Comparison of ENCODE assay signal across 8 cellular contexts in the genomic region with DNA sequence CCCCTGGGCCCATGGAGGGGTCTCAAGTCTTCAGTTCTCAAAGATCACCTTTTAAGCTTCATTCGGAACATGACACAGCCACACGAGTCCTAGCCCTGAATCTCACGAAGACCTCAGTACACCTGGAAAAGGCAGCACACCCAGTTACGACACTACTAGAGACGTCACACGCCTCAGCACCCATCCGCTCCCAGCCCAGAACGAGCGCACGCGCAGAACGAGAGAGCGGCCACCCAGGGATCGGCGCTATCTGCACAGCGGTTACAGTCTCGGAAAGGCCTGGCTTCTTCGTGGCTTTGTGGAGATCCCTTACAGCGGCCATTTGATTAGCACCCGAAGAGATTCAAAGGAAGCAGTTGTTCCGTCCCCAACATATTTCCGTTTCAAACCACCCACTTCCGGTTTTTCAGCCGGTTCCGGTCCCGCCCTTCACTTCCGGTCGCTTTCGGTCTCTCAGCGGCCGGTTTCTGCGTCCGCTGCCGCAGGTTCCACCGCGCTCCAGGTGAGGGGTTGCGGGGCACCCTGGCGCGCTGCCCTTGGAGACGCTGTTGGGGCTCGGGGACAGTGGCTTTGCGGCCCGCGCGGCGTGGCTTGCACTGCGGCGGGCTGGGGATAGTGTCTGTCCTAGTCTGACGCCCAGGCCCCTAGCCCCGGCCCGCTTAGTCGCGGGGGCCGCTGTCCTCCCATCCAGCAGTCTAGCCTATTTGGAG. TPM values are rescaled to one million over a fixed set of nuclear protein-coding genes. Genes with fewer than 3 reads are reported as not detected.
DNase-seq lines count a peak whose midpoint lies in the region; ATAC-seq and TF ChIP-seq lines count a peak whose summit lies in the region.

A gene with protein sequence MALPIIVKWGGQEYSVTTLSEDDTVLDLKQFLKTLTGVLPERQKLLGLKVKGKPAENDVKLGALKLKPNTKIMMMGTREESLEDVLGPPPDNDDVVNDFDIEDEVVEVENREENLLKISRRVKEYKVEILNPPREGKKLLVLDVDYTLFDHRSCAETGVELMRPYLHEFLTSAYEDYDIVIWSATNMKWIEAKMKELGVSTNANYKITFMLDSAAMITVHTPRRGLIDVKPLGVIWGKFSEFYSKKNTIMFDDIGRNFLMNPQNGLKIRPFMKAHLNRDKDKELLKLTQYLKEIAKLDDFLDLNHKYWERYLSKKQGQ (plus strand): TSS at position 432 of the 710 bp plus-strand sequence. CDS start 5,626 bp downstream, outside the sequence.

- H3K36me3 ChIP-seq in Peyer's patch (no peaks in the 10 kb centered on the region), esophagus muscularis mucosa (no peaks in the 10 kb centered on the region), muscle layer of duodenum (ENCODE audit: control insufficient read depth in 1 of 2, insufficient read depth in 2 of 2, low read length in 2 of 2) (peaks cover 0 to 4% of the 10 kb centered on the region in 2 donors)

- H3K4me1 ChIP-seq in Peyer's patch, result peaks cover 0 to 8% (median 0%) of the 10 kb centered on the region in 4 donors
- H3K4me1 ChIP-seq in esophagus muscularis mucosa, result peaks cover 10 to 34% (median 23%) of the 10 kb centered on the region in 4 donors
- H3K4me1 ChIP-seq in muscle layer of duodenum (ENCODE audit: control insufficient read depth in 1 of 2, insufficient read depth in 2 of 2, low read length in 2 of 2), result peaks cover 9 to 10% of the 10 kb centered on the region in 2 donors

- TF ChIP-seq POLR2A in Peyer's patch (IDR thresholded peaks at IDR 0.05), result peak; percentile 25 to 36
- no peak for TF ChIP-seq POLR2A in esophagus muscularis mucosa (IDR thresholded peaks at IDR 0.05; ENCODE audit: low read depth)

- H3K9me3 ChIP-seq in Peyer's patch (no peaks in the 10 kb centered on the region), esophagus muscularis mucosa (no peaks in the 10 kb centered on the region), muscle layer of duodenum (ENCODE audit: control insufficient read depth in 1 of 2, low read length in 2 of 2) (no peaks in the 10 kb centered on the region)

- TF ChIP-seq EP300 in esophagus muscularis mucosa (IDR thresholded peaks at IDR 0.05), result no peak

- peak; percentile 61 for DNase-seq in DMS79 treated with DMSO at 0.1 percent for 48 hours (lab: John Stamatoyannopoulos, UW)
- peak; percentile 30 for DNase-seq in KG1 (lab: John Stamatoyannopoulos, UW)
- peak; percentile 73 to 92 (median 89) for DNase-seq in Peyer's patch
- DNase-seq in activated T-cell treated with anti-CD3 and anti-CD28 coated beads, Interleukin-2, amount 50 U/mL, for 48 hours, result peak; percentile 87 to 88
- DNase-seq in esophagus muscularis mucosa (ENCODE audit: extremely low spot score), result peak; percentile 94
- peak; percentile 58 to 67 for DNase-seq in stimulated activated CD8-positive, alpha-beta memory T cell treated with anti-CD3 and anti-CD28 coated beads, Interleukin-7, amount 100 ng/mL, for 4 hours (ENCODE audit: low read depth in 2 of 2)

- ATAC-seq in GM21737 (IDR thresholded peaks at IDR 0.05; ENCODE audit: unreplicated experiment), result peak; percentile 87

- H3K4me3 ChIP-seq in Peyer's patch (peak within 1 kb of the TSS; percentile 72 to 91 (median 84)), esophagus muscularis mucosa (peak within 1 kb of the TSS; percentile 79 to 98 (median 94)), muscle layer of duodenum (ENCODE audit: low read depth in 1 of 2, low read length in 2 of 2) (peak within 1 kb of the TSS; percentile 93 to 99)

- TF ChIP-seq CTCF in Peyer's patch (IDR thresholded peaks at IDR 0.05) (no peak), esophagus muscularis mucosa (IDR thresholded peaks at IDR 0.05) (no peak)

- intact Hi-C loops in esophagus muscularis mucosa (cut with DNase I), result loop anchor here (2.0 kb wide), 2 partner anchors 52 to 108 kb away; no protein-coding TSS in a partner anchor

- WGBS in esophagus muscularis mucosa, result 0% methylated on average over 11 of the region's 54 CpGs

- H3K27me3 ChIP-seq in Peyer's patch (no peaks in the 10 kb centered on the region), esophagus muscularis mucosa (no peaks in the 10 kb centered on the region), muscle layer of duodenum (ENCODE audit: low read depth, low read length) (no peaks in the 10 kb centered on the region)

- peak within 1 kb of the TSS; percentile 89 to 92 (median 90) for H3K27ac ChIP-seq in Peyer's patch
- H3K27ac ChIP-seq in esophagus muscularis mucosa (replicated peaks in 1 of 4), result peak within 1 kb of the TSS; percentile 86 to 93 (median 88)
- peak within 1 kb of the TSS; percentile 95 for H3K27ac ChIP-seq in muscle layer of duodenum (ENCODE audit: low read length)

RNA-seq across cellular contexts. Expression of the gene that starts here (rescaled TPM):
- total RNA-seq in Peyer's patch, result 10 to 100 TPM in 2 of 4 donors, 1 to 10 TPM in 2; 8.2 to 19.8 (median 10.8) TPM
- total RNA-seq in esophagus muscularis mucosa, result 10 to 100 TPM; 17.5 to 22.8 (median 21.1) TPM

Comparison
In these comparisons a context has a peak if more than half of its experiments do, and no peak if none do; other contexts are left out.
1. Peak in every context shown above with its lines: DNase-seq, ATAC-seq, H3K4me3 ChIP-seq and H3K27ac ChIP-seq.
2. DNase-seq: peak in every context shown above with its lines; median percentile 94 in esophagus muscularis mucosa; 89 in Peyer's patch; 88 in activated T-cell treated with anti-CD3 and anti-CD28 coated beads, Interleukin-2, amount 50 U/mL, for 48 hours; 62 in stimulated activated CD8-positive, alpha-beta memory T cell treated with anti-CD3 and anti-CD28 coated beads, Interleukin-7, amount 100 ng/mL, for 4 hours; 61 in DMS79 treated with DMSO at 0.1 percent for 48 hours; 30 in KG1.